17 cellular contexts compared by ENCODE assay signal in the genomic region with DNA sequence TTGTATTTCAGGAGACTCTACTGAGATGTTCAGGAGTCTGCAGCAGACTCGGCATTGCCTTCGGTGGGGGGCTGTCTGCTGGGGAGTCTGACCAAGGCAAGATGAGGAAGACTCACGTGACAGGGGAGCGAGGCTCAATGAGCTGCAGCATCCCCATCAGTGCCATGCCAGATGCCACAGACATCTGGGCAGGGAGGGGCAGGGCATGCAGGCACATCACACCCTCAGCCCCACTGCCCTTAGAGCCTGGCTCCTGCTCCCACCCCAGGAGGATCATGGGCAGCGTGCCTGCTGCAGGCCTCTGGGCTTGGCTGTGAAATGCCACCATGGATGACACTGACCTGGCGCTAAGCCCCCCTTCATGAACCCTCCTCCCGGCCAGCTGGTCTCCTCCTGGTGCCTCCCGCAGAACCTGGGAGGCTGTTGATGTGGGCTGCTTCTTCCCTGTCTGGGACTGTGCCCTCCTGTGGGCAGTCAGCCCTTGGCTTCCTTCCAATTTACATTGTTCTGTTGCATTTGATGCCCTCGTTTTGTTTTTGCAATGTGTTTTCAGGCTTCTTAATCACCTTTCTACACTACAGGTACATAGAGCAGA.
DNase-seq lines count a peak whose midpoint lies in the region; ATAC-seq and TF ChIP-seq lines count a peak whose summit lies in the region.
"Had no signal": no experiment of that assay in that cellular context is flagged by ENCODE, and none has a peak within 500 bp of the region (broad histone marks: within the 10 kb centered on the region; RNA-seq: fewer than 3 reads in every experiment).

No MANE protein-coding gene starts in this region.

- no peaks in the 10 kb centered on the region for H3K4me1 Mint-ChIP-seq in activated T-helper 17 cell treated with anti-CD3 and anti-CD28 coated beads, Interleukin-2, amount 50 U/mL, for 72 hours
- H3K4me1 Mint-ChIP-seq: CD14-positive monocyte had no signal

- H3K27me3 ChIP-seq in RWPE2 (ENCODE audit: insufficient read depth, poor library complexity, severe bottlenecking) = no peaks in the 10 kb centered on the region
- H3K27me3 ChIP-seq in tibial nerve = no peaks in the 10 kb centered on the region

- H3K9me3 Mint-ChIP-seq in activated T-helper 17 cell treated with anti-CD3 and anti-CD28 coated beads, Interleukin-2, amount 50 U/mL, for 72 hours = peaks cover 5% of the 10 kb centered on the region

- peak; percentile 81 for DNase-seq in DMS 273 treated with DMSO at 0.1 percent for 48 hours (lab: John Stamatoyannopoulos, UW)
- peak; percentile 23 for DNase-seq in M059J (ENCODE audit: low read depth)
- no peak for DNase-seq in RWPE2 (ENCODE audit: low spot score)
- DNase-seq in kidney tubule cell (ENCODE audit: low spot score) = peak; percentile 20
- DNase-seq in tibial nerve (ENCODE audit: low spot score in 2 of 2) = no peak
- DNase-seq in activated CD4-positive, alpha-beta T cell treated with anti-CD3 and anti-CD28 coated beads, Interleukin-2, amount 50 U/mL, for 4 hours = no peak
- DNase-seq: AML-193, HCEC 1CT, NCI-H1092, NCI-H1694, SJCRH30, SW 1271 had no signal

- H3K27me3 Mint-ChIP-seq in activated T-helper 17 cell treated with anti-CD3 and anti-CD28 coated beads, Interleukin-2, amount 50 U/mL, for 72 hours = peaks cover 4% of the 10 kb centered on the region

- TF ChIP-seq POLR2A in tibial nerve (IDR thresholded peaks at IDR 0.05) = no peak

- ATAC-seq in RWPE2 (ENCODE audit: low read depth) (no peak), HG03108 (IDR thresholded peaks at IDR 0.05; ENCODE audit: unreplicated experiment) (no peak)
- no peak for ATAC-seq in activated T-helper 17 cell treated with anti-CD3 and anti-CD28 coated beads, Interleukin-2, amount 50 U/mL, for 72 hours (replicated peaks)

- H3K4me1 ChIP-seq in RWPE2 (ENCODE audit: insufficient read depth, poor library complexity, severe bottlenecking) (no peaks in the 10 kb centered on the region), tibial nerve (no peaks in the 10 kb centered on the region)
- H3K4me1 ChIP-seq: SJCRH30 had no signal

- TF ChIP-seq CTCF in RWPE2 (IDR thresholded peaks at IDR 0.05; ENCODE audit: poor library complexity, severe bottlenecking) = no peak
- no peak for TF ChIP-seq CTCF in tibial nerve (IDR thresholded peaks at IDR 0.05)

- no peak overlapping the region for H3K27ac Mint-ChIP-seq in activated T-helper 17 cell treated with anti-CD3 and anti-CD28 coated beads, Interleukin-2, amount 50 U/mL, for 72 hours
- H3K27ac Mint-ChIP-seq: CD14-positive monocyte had no signal

- H3K36me3 Mint-ChIP-seq in activated T-helper 17 cell treated with anti-CD3 and anti-CD28 coated beads, Interleukin-2, amount 50 U/mL, for 72 hours (ENCODE audit: low read depth) = no peaks in the 10 kb centered on the region
- H3K36me3 Mint-ChIP-seq: CD14-positive monocyte had no signal

- H3K9me3 ChIP-seq in RWPE2 (ENCODE audit: severe bottlenecking) (peaks cover 2% of the 10 kb centered on the region), tibial nerve (peaks cover 0 to 16% (median 0%) of the 10 kb centered on the region in 4 donors)
- H3K9me3 ChIP-seq: SJCRH30 had no signal

- no peak for TF ChIP-seq EP300 in tibial nerve (IDR thresholded peaks at IDR 0.05)

- 82 to 83% methylated on average over 9 of the region's 9 CpGs for WGBS in tibial nerve, 2 donors

- H3K36me3 ChIP-seq in RWPE2 (ENCODE audit: low read depth) = no peaks in the 10 kb centered on the region
- no peaks in the 10 kb centered on the region for H3K36me3 ChIP-seq in tibial nerve
- H3K36me3 ChIP-seq: SJCRH30 had no signal

- no peak overlapping the region for H3K4me3 Mint-ChIP-seq in activated T-helper 17 cell treated with anti-CD3 and anti-CD28 coated beads, Interleukin-2, amount 50 U/mL, for 72 hours
- H3K4me3 Mint-ChIP-seq: CD14-positive monocyte had no signal

- no peak overlapping the region for H3K4me3 ChIP-seq in RWPE2 (ENCODE audit: severe bottlenecking)
- no peak overlapping the region for H3K4me3 ChIP-seq in tibial nerve
- H3K4me3 ChIP-seq: SJCRH30 had no signal

- H3K27ac ChIP-seq in RWPE2 (ENCODE audit: poor library complexity, severe bottlenecking) (peak overlapping the region; percentile 8), tibial nerve (no peak overlapping the region)
- H3K27ac ChIP-seq: KMS-11, RWPE1, SJCRH30 had no signal

Comparison
In these comparisons a context has a peak if more than half of its experiments do, and no peak if none do; other contexts are left out.
1. DNase-seq: peak in DMS 273 treated with DMSO at 0.1 percent for 48 hours (single experiment), M059J (single experiment) and kidney tubule cell (single experiment); none in RWPE2 (single experiment), tibial nerve (0 of 2) and activated CD4-positive, alpha-beta T cell treated with anti-CD3 and anti-CD28 coated beads, Interleukin-2, amount 50 U/mL, for 4 hours (0 of 2).